11 cellular contexts compared by ENCODE assay signal in the genomic region with DNA sequence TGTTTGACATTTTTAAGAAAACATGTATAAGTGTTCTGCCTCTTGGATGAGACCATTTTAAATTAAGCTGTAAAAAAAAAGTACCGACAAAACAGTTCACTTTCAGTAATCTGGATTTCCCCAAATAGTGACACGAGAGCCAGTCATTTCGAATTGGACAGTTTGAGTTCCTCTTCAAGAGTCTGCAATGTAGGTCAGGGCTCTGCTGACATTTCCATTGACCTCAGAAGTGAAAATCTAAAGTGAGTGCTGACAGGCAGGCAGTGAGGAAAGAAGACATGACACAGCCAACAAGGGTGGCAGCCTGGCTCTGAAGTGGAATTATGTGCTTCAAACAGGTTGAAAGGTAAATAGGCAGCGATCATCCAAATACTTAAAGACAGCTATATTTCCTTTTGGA. TPM values are rescaled to one million over a fixed set of nuclear protein-coding genes. Genes with fewer than 3 reads are reported as not detected.
DNase-seq lines count a peak whose midpoint lies in the region; ATAC-seq and TF ChIP-seq lines count a peak whose summit lies in the region.
"Had no signal": no experiment of that assay in that cellular context is flagged by ENCODE, and none has a peak within 500 bp of the region (broad histone marks: within the 10 kb centered on the region; RNA-seq: fewer than 3 reads in every experiment).

A gene with protein sequence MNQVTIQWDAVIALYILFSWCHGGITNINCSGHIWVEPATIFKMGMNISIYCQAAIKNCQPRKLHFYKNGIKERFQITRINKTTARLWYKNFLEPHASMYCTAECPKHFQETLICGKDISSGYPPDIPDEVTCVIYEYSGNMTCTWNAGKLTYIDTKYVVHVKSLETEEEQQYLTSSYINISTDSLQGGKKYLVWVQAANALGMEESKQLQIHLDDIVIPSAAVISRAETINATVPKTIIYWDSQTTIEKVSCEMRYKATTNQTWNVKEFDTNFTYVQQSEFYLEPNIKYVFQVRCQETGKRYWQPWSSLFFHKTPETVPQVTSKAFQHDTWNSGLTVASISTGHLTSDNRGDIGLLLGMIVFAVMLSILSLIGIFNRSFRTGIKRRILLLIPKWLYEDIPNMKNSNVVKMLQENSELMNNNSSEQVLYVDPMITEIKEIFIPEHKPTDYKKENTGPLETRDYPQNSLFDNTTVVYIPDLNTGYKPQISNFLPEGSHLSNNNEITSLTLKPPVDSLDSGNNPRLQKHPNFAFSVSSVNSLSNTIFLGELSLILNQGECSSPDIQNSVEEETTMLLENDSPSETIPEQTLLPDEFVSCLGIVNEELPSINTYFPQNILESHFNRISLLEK (plus strand): TSS at position 259 of the 400 bp plus-strand sequence. CDS start 1,667 bp downstream, outside the sequence.

- H3K27me3 ChIP-seq in left lung (no peaks in the 10 kb centered on the region), dorsolateral prefrontal cortex (no peaks in the 10 kb centered on the region)

- intact Hi-C loops in activated CD4-positive, alpha-beta T cell treated with anti-CD3 and anti-CD28 coated beads for 36 hours (cut with DNase I, micrococcal nuclease), result loop anchor here in 1 of 2 experiments (1.0 kb wide), 1 partner anchor 25 kb away; no protein-coding TSS in a partner anchor
- intact Hi-C loops in left lung (cut with DNase I) (no loop called here), dorsolateral prefrontal cortex (cut with DNase I) (no loop called here)

- H3K4me3 ChIP-seq in left lung (no peak within 1 kb of the TSS), dorsolateral prefrontal cortex (no peak within 1 kb of the TSS)

- POLR2A ChIA-PET in activated CD4-positive, alpha-beta T cell treated with anti-CD3 and anti-CD28 coated beads for 36 hours (lab: Charles Lee), result interaction anchor here (0.6 to 2.5 kb wide), 3 partner anchors 24 to 168 kb away, joined by 3 to 6 read pairs (median 3); no protein-coding TSS in a partner anchor

- CTCF ChIA-PET in activated CD4-positive, alpha-beta T cell treated with anti-CD3 and anti-CD28 coated beads for 36 hours (lab: Charles Lee), result interaction anchor here (0.7 to 5.9 kb wide), 4 partner anchors 9 to 134 kb away, joined by 3 to 55 read pairs (median 4); no protein-coding TSS in a partner anchor

- no peaks in the 10 kb centered on the region for H3K36me3 ChIP-seq in left lung

- peaks cover 15% of the 10 kb centered on the region for H3K36me3 Mint-ChIP-seq in activated CD4-positive, alpha-beta T cell treated with anti-CD3 and anti-CD28 coated beads for 36 hours (ENCODE audit: low read depth)

- H3K27ac ChIP-seq in left lung (no peak within 1 kb of the TSS), dorsolateral prefrontal cortex (no peak within 1 kb of the TSS)
- H3K27ac ChIP-seq: parathyroid adenoma had no signal

- TF ChIP-seq CTCF in left lung (IDR thresholded peaks at IDR 0.05) (no peak), dorsolateral prefrontal cortex (IDR thresholded peaks at IDR 0.05 in 54 of 56, conservative IDR thresholded peaks at IDR 0.05 in 2 of 56; ENCODE audit: low read depth in 1 of 56, partially characterized antibody in 56 of 56) (no peak)

- H3K27ac Mint-ChIP-seq in activated CD4-positive, alpha-beta T cell treated with anti-CD3 and anti-CD28 coated beads for 36 hours, result peak within 1 kb of the TSS; percentile 85

- peak within 1 kb of the TSS; percentile 72 for H3K4me3 Mint-ChIP-seq in activated CD4-positive, alpha-beta T cell treated with anti-CD3 and anti-CD28 coated beads for 36 hours

- H3K4me1 ChIP-seq in left lung, result no peaks in the 10 kb centered on the region
- H3K4me1 ChIP-seq: parathyroid adenoma had no signal

- peak; percentile 71 for DNase-seq in activated CD4-positive, alpha-beta T cell treated with anti-CD3 and anti-CD28 coated beads for 36 hours
- no peak for DNase-seq in activated CD4-positive, alpha-beta T cell treated with anti-CD3 and anti-CD28 coated beads for 1 hour
- DNase-seq in left lung (no peak), dedifferentiated amniotic fluid mesenchymal stem cell (ENCODE audit: extremely low spot score) (no peak), NCI-H1092 treated with DMSO at 0.1 percent for 48 hours (lab: John Stamatoyannopoulos, UW) (no peak), dorsolateral prefrontal cortex (no peak)

- H3K4me1 Mint-ChIP-seq in activated CD4-positive, alpha-beta T cell treated with anti-CD3 and anti-CD28 coated beads for 36 hours, result peaks cover 70% of the 10 kb centered on the region

- peaks cover 4% of the 10 kb centered on the region for H3K9me3 Mint-ChIP-seq in activated CD4-positive, alpha-beta T cell treated with anti-CD3 and anti-CD28 coated beads for 36 hours (ENCODE audit: low read depth)

- no peaks in the 10 kb centered on the region for H3K9me3 ChIP-seq in left lung

- peaks cover 1% of the 10 kb centered on the region for H3K27me3 Mint-ChIP-seq in activated CD4-positive, alpha-beta T cell treated with anti-CD3 and anti-CD28 coated beads for 36 hours

- ATAC-seq in activated CD4-positive, alpha-beta T cell treated with anti-CD3 and anti-CD28 coated beads for 36 hours, result peak; percentile 76
- peak; percentile 85 for ATAC-seq in GM21528 (IDR thresholded peaks at IDR 0.05; ENCODE audit: low FRiP score, unreplicated experiment)
- peak; percentile 73 for ATAC-seq in HG03457 (IDR thresholded peaks at IDR 0.05; ENCODE audit: unreplicated experiment)
- ATAC-seq in left lung, result peak; percentile 46

RNA-seq across cellular contexts. Expression of the gene that starts here (rescaled TPM):
- 1 to 10 TPM; 7.1 to 9.3 TPM for total RNA-seq in activated CD4-positive, alpha-beta T cell treated with anti-CD3 and anti-CD28 coated beads for 36 hours
- under 1 TPM in 1 of 2 donors, not detected in 1; 0.31 TPM for total RNA-seq in left lung
- total RNA-seq in dorsolateral prefrontal cortex, result under 1 TPM in 3 of 120 experiments, not detected in 117; 0.22 to 0.44 (median 0.30) TPM
- total RNA-seq: RPMI7951, temporal lobe had no signal

Comparison
In these comparisons a context has a peak if more than half of its experiments do, and no peak if none do; other contexts are left out.
1. RNA of the gene that starts here (total RNA-seq): 7.1 to 9.3 TPM in activated CD4-positive, alpha-beta T cell treated with anti-CD3 and anti-CD28 coated beads for 36 hours; 0.31 TPM in left lung and 0.22 to 0.44 TPM in dorsolateral prefrontal cortex; every median in the first group is over 4 times any median in the second.
2. Peak in ATAC-seq in left lung; RNA of the gene not detected or under 1 TPM.
3. Peak in every context shown above with its lines, with median percentiles within 50 percentile points of each other: ATAC-seq.